In the genomic region with DNA sequence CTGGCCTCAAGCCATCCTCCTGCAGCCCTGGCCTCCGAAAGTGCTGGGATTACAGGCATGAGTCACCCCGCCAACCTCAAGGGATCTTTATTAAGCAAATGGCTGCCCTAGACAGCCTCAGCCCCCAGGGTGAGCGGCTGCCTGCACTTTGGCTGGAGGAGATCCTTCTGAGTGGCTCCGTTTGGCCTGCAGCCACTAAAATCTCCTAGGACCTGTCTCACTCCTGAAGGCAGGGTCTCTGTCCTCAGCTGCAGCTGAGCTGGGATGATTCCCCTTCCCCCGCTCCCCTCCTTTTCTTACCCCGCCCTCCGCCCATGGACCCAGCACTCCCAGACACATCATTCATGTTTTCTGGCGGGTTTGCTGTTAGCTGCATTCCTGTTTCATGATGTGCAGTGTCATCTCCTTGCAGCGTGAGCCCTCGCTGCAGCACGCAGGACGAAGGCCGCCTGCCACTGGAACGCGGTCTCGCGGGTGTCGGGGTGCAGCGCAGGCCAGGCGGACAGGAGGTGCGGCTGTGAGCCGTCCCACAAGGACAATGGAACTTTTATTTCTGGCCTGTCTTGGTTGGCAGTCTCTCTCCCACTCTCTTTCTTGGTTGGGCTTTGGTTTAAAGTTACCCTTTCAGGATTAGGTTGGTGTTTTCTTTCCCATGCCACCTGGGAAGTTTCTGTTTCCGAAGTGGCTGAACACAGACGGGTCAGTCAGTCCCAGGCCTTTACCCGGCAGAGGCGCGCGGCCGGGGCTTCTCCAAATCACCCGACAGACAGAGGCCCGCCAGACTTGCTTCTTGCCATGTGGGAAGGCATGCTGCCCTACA, we compare ENCODE assay signal across 7 cellular contexts.
A peak's percentile ranks its signal among the peaks of the same experiment; 100 is the strongest.
DNase-seq lines count a peak whose midpoint lies in the region; ATAC-seq and TF ChIP-seq lines count a peak whose summit lies in the region.

No MANE protein-coding gene starts in this region.

- intact Hi-C loops in adrenal gland (cut with DNase I) = no loop called here

- 17 to 18% (median 17%) methylated on average over 19 to 31 of the region's 31 CpGs for WGBS in adrenal gland, 4 donors
- WGBS in iPS DF 6.9 (ENCODE audit: insufficient coverage, insufficient read length) = no CpG with 5 or more reads among the region's 31 CpGs

- H3K9ac ChIP-seq in subcutaneous abdominal adipose tissue (ENCODE audit: low read length in 5 of 5) = no peak overlapping the region

- H3K4me3 Mint-ChIP-seq in HFFc6 = peak overlapping the region; percentile 79

- peaks cover 55% of the 10 kb centered on the region for H3K4me1 Mint-ChIP-seq in HFFc6 (ENCODE audit: low read depth)

- H3K36me3 Mint-ChIP-seq in HFFc6 (ENCODE audit: low read depth) = no peaks in the 10 kb centered on the region

- H3K36me3 ChIP-seq in adrenal gland (replicated peaks in 1 of 2) = no peaks in the 10 kb centered on the region
- no peaks in the 10 kb centered on the region for H3K36me3 ChIP-seq in iPS DF 6.9 (ENCODE audit: control insufficient read depth, insufficient read depth, low read length)
- no peaks in the 10 kb centered on the region for H3K36me3 ChIP-seq in subcutaneous abdominal adipose tissue (ENCODE audit: control insufficient read depth in 5 of 5, insufficient read depth in 5 of 5, low read length in 5 of 5)

- peak overlapping the region in 1 of 4 donors; percentile 34 for H3K4me3 ChIP-seq in adrenal gland
- peak overlapping the region; percentile 23; the same call in 1 of the 2 replicates for H3K4me3 ChIP-seq in iPS DF 6.9 (ENCODE audit: low read length)
- H3K4me3 ChIP-seq in subcutaneous abdominal adipose tissue (ENCODE audit: low read depth in 1 of 5, low read length in 5 of 5) = peak overlapping the region; percentile 36 to 58 (median 50)

- TF ChIP-seq CTCF in HFFc6 (IDR thresholded peaks at IDR 0.05) (no peak), adrenal gland (IDR thresholded peaks at IDR 0.05) (no peak)

- TF ChIP-seq POLR2A in adrenal gland (IDR thresholded peaks at IDR 0.05) = no peak

- H3K27ac ChIP-seq in adrenal gland (peak overlapping the region in 1 of 5 donors; percentile 68), iPS DF 6.9 (ENCODE audit: low read length) (no peak overlapping the region), subcutaneous abdominal adipose tissue (ENCODE audit: low read depth, low read length) (peak overlapping the region; percentile 3)

- peak overlapping the region; percentile 78 for H3K27ac Mint-ChIP-seq in HFFc6

- no peaks in the 10 kb centered on the region; the same call in none of the 2 replicates for H3K27me3 Mint-ChIP-seq in HFFc6 (ENCODE audit: insufficient read depth)

- H3K27me3 ChIP-seq in adrenal gland (peaks cover 12% of the 10 kb centered on the region), iPS DF 6.9 (ENCODE audit: control insufficient read depth, insufficient read depth, low read length) (peaks cover 3% of the 10 kb centered on the region; the same call in 1 of the 2 replicates), subcutaneous abdominal adipose tissue (ENCODE audit: control insufficient read depth in 5 of 5, insufficient read depth in 4 of 5, low read length in 5 of 5) (peaks cover 0 to 23% (median 2%) of the 10 kb centered on the region in 5 donors)

- no peaks in the 10 kb centered on the region for H3K9me3 Mint-ChIP-seq in HFFc6

- DNase-seq in HFFc6 (peak; percentile 83), adrenal gland (peak in 6 of 7 donors; percentile 44 to 58 (median 46)), iPS DF 6.9 (ENCODE audit: low read depth, low spot score) (no peak), NCI-H82 treated with DMSO at 0.1 percent for 48 hours (lab: John Stamatoyannopoulos, UW; ENCODE audit: unreplicated experiment) (no peak), NCI-H345 treated with DMSO at 0.1 percent for 48 hours (lab: John Stamatoyannopoulos, UW; ENCODE audit: unreplicated experiment) (no peak)

- H3K4me1 ChIP-seq in adrenal gland (replicated peaks in 1 of 2) (peaks cover 0 to 8% of the 10 kb centered on the region in 2 donors), iPS DF 6.9 (ENCODE audit: control insufficient read depth, insufficient read depth, low read length) (peaks cover 2% of the 10 kb centered on the region; the same call in 1 of the 2 replicates), subcutaneous abdominal adipose tissue (ENCODE audit: control insufficient read depth in 5 of 5, insufficient read depth in 5 of 5, low read length in 5 of 5) (peaks cover 0 to 21% (median 16%) of the 10 kb centered on the region in 5 donors)

- ATAC-seq in GM18517 (IDR thresholded peaks at IDR 0.05; ENCODE audit: unreplicated experiment) = no peak

- no peaks in the 10 kb centered on the region for H3K9me3 ChIP-seq in adrenal gland (replicated peaks in 1 of 3)
- H3K9me3 ChIP-seq in iPS DF 6.9 (ENCODE audit: control insufficient read depth, insufficient read depth, low read length) = no peaks in the 10 kb centered on the region
- no peaks in the 10 kb centered on the region for H3K9me3 ChIP-seq in subcutaneous abdominal adipose tissue (ENCODE audit: control insufficient read depth in 5 of 5, low read length in 5 of 5)

Comparison
In these comparisons a context has a peak if more than half of its experiments do, and no peak if none do; other contexts are left out.
1. DNase-seq: peak in HFFc6 (single experiment) and adrenal gland (6 of 7); none in iPS DF 6.9 (single experiment), NCI-H82 treated with DMSO at 0.1 percent for 48 hours (single experiment) and NCI-H345 treated with DMSO at 0.1 percent for 48 hours (single experiment).